ENCODE assay signal across 8 cellular contexts in genomic region chr3:24340966-24341365, GRCh38.
"Had no signal": no experiment of that assay in that cellular context is flagged by ENCODE, and none has a peak within 500 bp of the region (broad histone marks: within the 10 kb centered on the region; RNA-seq: fewer than 3 reads in every experiment).

No MANE protein-coding gene starts in this region.

- DNase-seq: GDM1, GF-D8 had no signal

- FAIRE-seq: G401.6, GM12878, GM12891, GM12892, GM18507, GM19239 had no signal

- H3K4me3 ChIP-seq: GM12878 had no signal

- ATAC-seq: GM12878 had no signal
